ENCODE assay signal across 1 cellular context in the genomic region with DNA sequence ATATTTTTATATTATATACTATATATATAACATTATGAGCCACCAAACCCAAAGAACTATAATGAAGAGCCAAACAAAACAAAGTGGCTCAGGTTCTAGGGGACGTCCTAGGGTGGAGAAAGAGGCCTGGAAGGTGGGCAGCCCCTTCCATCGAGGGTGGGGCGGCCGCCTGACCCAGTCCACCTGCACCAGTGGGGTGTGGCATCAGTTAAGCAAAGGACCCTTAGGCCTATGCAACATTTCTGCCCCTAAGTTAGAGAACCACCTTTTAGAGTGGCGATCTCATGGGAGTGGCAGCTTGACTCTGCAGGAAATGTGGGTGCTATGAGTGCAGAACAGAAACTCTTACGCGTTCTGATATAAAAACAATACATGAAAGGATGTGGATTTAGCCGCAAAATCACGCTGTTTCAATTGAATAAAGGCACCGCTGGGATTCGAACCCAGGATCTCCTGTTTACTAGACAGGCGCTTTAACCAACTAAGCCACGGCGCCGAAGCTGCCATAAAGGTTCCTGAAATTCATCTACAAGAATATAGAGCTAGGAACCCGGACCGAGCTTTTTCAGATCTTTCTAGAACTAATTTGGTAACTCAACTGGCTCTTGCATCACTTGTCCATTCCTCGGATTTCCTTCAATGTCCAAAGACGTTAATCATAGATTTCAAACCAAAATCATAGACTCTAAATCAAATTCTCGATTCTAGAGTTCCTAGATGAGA.
TF ChIP-seq lines count a peak whose summit lies in the region.

No MANE protein-coding gene starts in this region.

TF ChIP-seq in GM12878, 131 proteins besides CTCF, POLR2A, EP300 and RAD21 (continued from another document):
- TF ChIP-seq, protein P1, sequence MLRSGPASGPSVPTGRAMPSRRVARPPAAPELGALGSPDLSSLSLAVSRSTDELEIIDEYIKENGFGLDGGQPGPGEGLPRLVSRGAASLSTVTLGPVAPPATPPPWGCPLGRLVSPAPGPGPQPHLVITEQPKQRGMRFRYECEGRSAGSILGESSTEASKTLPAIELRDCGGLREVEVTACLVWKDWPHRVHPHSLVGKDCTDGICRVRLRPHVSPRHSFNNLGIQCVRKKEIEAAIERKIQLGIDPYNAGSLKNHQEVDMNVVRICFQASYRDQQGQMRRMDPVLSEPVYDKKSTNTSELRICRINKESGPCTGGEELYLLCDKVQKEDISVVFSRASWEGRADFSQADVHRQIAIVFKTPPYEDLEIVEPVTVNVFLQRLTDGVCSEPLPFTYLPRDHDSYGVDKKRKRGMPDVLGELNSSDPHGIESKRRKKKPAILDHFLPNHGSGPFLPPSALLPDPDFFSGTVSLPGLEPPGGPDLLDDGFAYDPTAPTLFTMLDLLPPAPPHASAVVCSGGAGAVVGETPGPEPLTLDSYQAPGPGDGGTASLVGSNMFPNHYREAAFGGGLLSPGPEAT (IDR thresholded peaks at IDR 0.05; ENCODE audit: low read depth): no peak
- TF ChIP-seq BRCA1 (IDR thresholded peaks at IDR 0.05; ENCODE audit: low read depth, low read length): no peak
- TF ChIP-seq ZSCAN29 (IDR thresholded peaks at IDR 0.05): peak; percentile 96
- peak; percentile 99 for TF ChIP-seq ZNF24 (IDR thresholded peaks at IDR 0.05)
- TF ChIP-seq RUNX3 (IDR thresholded peaks at IDR 0.05; ENCODE audit: low read length): peak; percentile 83
- peak; percentile 21 for TF ChIP-seq KLF5 (IDR thresholded peaks at IDR 0.05; ENCODE audit: partially characterized antibody)
- peak; percentile 52; the same call in 1 of the 2 replicates for TF ChIP-seq NFIC (IDR thresholded peaks at IDR 0.05; ENCODE audit: low read depth, low read length)
- TF ChIP-seq RB1 (IDR thresholded peaks at IDR 0.05; ENCODE audit: borderline replicate concordance): 0 out of 2 replicates have a peak, but pooled peaks have one; percentile 0
- no peak for TF ChIP-seq SUZ12 (IDR thresholded peaks at IDR 0.05; ENCODE audit: unreplicated experiment)
- TF ChIP-seq, protein P2, sequence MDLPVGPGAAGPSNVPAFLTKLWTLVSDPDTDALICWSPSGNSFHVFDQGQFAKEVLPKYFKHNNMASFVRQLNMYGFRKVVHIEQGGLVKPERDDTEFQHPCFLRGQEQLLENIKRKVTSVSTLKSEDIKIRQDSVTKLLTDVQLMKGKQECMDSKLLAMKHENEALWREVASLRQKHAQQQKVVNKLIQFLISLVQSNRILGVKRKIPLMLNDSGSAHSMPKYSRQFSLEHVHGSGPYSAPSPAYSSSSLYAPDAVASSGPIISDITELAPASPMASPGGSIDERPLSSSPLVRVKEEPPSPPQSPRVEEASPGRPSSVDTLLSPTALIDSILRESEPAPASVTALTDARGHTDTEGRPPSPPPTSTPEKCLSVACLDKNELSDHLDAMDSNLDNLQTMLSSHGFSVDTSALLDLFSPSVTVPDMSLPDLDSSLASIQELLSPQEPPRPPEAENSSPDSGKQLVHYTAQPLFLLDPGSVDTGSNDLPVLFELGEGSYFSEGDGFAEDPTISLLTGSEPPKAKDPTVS (IDR thresholded peaks at IDR 0.05; ENCODE audit: low read depth, low read length): peak; percentile 73; the same call in 1 of the 2 replicates
- 0 out of 2 replicates have a peak, but pooled peaks have one; percentile 12 for TF ChIP-seq CREB1 (IDR thresholded peaks at IDR 0.05; ENCODE audit: low read depth)
- peak; percentile 89 for TF ChIP-seq SREBF2 (IDR thresholded peaks at IDR 0.05; ENCODE audit: low read length)
